ENCODE assay signal across 13 cellular contexts in genomic region chr6:70380259-70380658, GRCh38. TPM values are rescaled to one million over a fixed set of nuclear protein-coding genes. Genes with fewer than 3 reads are reported as not detected.
DNase-seq lines count a peak whose midpoint lies in the region; ATAC-seq and TF ChIP-seq lines count a peak whose summit lies in the region.
"Had no signal": no experiment of that assay in that cellular context is flagged by ENCODE, and none has a peak within 500 bp of the region (broad histone marks: within the 10 kb centered on the region; RNA-seq: fewer than 3 reads in every experiment).

No MANE protein-coding gene starts in this region.

- H3K36me3 ChIP-seq in stomach, result no peaks in the 10 kb centered on the region

- H3K9me3 ChIP-seq in stomach, result no peaks in the 10 kb centered on the region

- TF ChIP-seq POLR2A in stomach (IDR thresholded peaks at IDR 0.05), result no peak

- no peak for TF ChIP-seq EP300 in stomach (IDR thresholded peaks at IDR 0.05)

- no peaks in the 10 kb centered on the region for H3K27me3 ChIP-seq in stomach

- WGBS in stomach, 5 donors, result 87 to 97% (median 93%) methylated on average over 5 of the region's 5 CpGs

- H3K27ac ChIP-seq in stomach, result no peak overlapping the region

- DNase-seq in GM10266 (ENCODE audit: extremely low spot score), result peak; percentile 9
- no peak for DNase-seq in NCI-H82 treated with DMSO at 0.1 percent for 48 hours (lab: John Stamatoyannopoulos, UW; ENCODE audit: unreplicated experiment)
- no peak for DNase-seq in HCEC 1CT
- no peak for DNase-seq in NOMO-1 treated with DMSO at 0.1 percent for 48 hours (lab: John Stamatoyannopoulos, UW; ENCODE audit: unreplicated experiment)
- DNase-seq in stomach, result no peak
- DNase-seq: activated naive CD8-positive, alpha-beta T cell treated with anti-CD3 and anti-CD28 coated beads, Interleukin-2, amount 50 U/mL, for 24 hours; NCI-H187; nephron progenitor cell; stimulated activated CD4-positive, alpha-beta T cell treated with anti-CD3 and anti-CD28 coated beads, Interleukin-12 subunit alpha, Interleukin-12 subunit beta, amount 100 ng/mL, for 4 hours; T-helper 17 cell had no signal

- intact Hi-C loops in stomach (cut with DNase I; ENCODE audit: low total_unique reads), result no loop called here

- no peaks in the 10 kb centered on the region for H3K4me1 ChIP-seq in stomach

- ATAC-seq in GM19395 (IDR thresholded peaks at IDR 0.05; ENCODE audit: unreplicated experiment), result peak; percentile 92
- ATAC-seq in HG02759 (IDR thresholded peaks at IDR 0.05; ENCODE audit: unreplicated experiment), result peak; percentile 93
- ATAC-seq in HG03442 (IDR thresholded peaks at IDR 0.05; ENCODE audit: unreplicated experiment), result peak; percentile 95
- ATAC-seq: activated naive CD8-positive, alpha-beta T cell treated with anti-CD3 and anti-CD28 coated beads, Interleukin-2, amount 50 U/mL, for 24 hours; T-helper 17 cell had no signal

- no peak overlapping the region for H3K4me3 ChIP-seq in stomach

- TF ChIP-seq CTCF in GM10266 (IDR thresholded peaks at IDR 0.05; ENCODE audit: control insufficient read depth, insufficient read depth, low read depth, missing control alignments) (no peak), stomach (IDR thresholded peaks at IDR 0.05) (no peak)

RNA-seq across cellular contexts. Expression of gene FAM135A, which starts 33.0 kb away (rescaled TPM):
- 100 to 1,000 TPM in 1 of 5 donors, 10 to 100 TPM in 4; 25.9 to 121 (median 58.8) TPM for total RNA-seq in stomach
- polyA plus RNA-seq in stomach, result 10 to 100 TPM in 1 of 3 donors, 1 to 10 TPM in 2; 7.2 to 30.3 (median 8.9) TPM
